In the genomic region with DNA sequence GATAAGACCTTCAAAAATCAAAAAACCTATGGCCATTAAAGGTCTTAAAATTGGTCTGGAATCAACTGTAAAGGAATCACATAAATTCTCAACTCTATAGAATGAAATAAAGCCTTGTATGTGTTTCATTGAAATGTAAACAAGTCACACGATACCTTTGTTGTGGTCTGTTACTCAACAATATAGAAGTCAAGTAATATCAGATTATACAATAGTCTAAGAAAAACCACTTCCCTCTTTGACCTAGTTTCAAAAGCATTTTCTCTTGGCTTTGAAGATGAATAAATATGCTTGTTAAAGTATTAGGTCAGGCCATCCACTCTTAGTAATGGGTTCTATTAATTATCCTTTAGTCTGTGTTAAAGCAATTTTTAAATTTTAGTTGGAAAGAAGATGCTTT, we compare ENCODE assay signal across 1 cellular context.
TF ChIP-seq lines count a peak whose summit lies in the region.

No MANE protein-coding gene starts in this region.

TF ChIP-seq in GM12878, 131 proteins besides CTCF, POLR2A, EP300 and RAD21:
- TF ChIP-seq BHLHE40 (IDR thresholded peaks at IDR 0.05; ENCODE audit: borderline replicate concordance in 1 of 2, low read depth in 2 of 2, low read length in 1 of 2), result peak in 1 of 2 experiments; percentile 33; a peak in 1 of 4 replicates
- TF ChIP-seq SPI1 (IDR thresholded peaks at IDR 0.05; ENCODE audit: borderline replicate concordance, insufficient read depth, low read depth, low read length), result 0 out of 2 replicates have a peak, but pooled peaks have one; percentile 13
- TF ChIP-seq HDAC2 (IDR thresholded peaks at IDR 0.05), result no peak
